1 cellular context compared by ENCODE assay signal in genomic region chr1:35886606-35887431, GRCh38.
A peak's percentile ranks its signal among the peaks of the same experiment; 100 is the strongest.
TF ChIP-seq lines count a peak whose summit lies in the region.

No MANE protein-coding gene starts in this region.

TF ChIP-seq in HepG2, 621 proteins besides CTCF, POLR2A, EP300 and RAD21:
- TF ChIP-seq ZNF629 (CRISPR knock-in tag; conservative IDR thresholded peaks at IDR 0.05), result 0 out of 2 replicates have a peak, but pooled peaks have one; percentile 27
- TF ChIP-seq RXRA (CRISPR knock-in tag; IDR thresholded peaks at IDR 0.05), result peak; percentile 42; the same call in 1 of the 2 replicates
- TF ChIP-seq ZNF652 (CRISPR knock-in tag; IDR thresholded peaks at IDR 0.05; ENCODE audit: borderline replicate concordance, low read depth), result no peak
- TF ChIP-seq, protein P1, sequence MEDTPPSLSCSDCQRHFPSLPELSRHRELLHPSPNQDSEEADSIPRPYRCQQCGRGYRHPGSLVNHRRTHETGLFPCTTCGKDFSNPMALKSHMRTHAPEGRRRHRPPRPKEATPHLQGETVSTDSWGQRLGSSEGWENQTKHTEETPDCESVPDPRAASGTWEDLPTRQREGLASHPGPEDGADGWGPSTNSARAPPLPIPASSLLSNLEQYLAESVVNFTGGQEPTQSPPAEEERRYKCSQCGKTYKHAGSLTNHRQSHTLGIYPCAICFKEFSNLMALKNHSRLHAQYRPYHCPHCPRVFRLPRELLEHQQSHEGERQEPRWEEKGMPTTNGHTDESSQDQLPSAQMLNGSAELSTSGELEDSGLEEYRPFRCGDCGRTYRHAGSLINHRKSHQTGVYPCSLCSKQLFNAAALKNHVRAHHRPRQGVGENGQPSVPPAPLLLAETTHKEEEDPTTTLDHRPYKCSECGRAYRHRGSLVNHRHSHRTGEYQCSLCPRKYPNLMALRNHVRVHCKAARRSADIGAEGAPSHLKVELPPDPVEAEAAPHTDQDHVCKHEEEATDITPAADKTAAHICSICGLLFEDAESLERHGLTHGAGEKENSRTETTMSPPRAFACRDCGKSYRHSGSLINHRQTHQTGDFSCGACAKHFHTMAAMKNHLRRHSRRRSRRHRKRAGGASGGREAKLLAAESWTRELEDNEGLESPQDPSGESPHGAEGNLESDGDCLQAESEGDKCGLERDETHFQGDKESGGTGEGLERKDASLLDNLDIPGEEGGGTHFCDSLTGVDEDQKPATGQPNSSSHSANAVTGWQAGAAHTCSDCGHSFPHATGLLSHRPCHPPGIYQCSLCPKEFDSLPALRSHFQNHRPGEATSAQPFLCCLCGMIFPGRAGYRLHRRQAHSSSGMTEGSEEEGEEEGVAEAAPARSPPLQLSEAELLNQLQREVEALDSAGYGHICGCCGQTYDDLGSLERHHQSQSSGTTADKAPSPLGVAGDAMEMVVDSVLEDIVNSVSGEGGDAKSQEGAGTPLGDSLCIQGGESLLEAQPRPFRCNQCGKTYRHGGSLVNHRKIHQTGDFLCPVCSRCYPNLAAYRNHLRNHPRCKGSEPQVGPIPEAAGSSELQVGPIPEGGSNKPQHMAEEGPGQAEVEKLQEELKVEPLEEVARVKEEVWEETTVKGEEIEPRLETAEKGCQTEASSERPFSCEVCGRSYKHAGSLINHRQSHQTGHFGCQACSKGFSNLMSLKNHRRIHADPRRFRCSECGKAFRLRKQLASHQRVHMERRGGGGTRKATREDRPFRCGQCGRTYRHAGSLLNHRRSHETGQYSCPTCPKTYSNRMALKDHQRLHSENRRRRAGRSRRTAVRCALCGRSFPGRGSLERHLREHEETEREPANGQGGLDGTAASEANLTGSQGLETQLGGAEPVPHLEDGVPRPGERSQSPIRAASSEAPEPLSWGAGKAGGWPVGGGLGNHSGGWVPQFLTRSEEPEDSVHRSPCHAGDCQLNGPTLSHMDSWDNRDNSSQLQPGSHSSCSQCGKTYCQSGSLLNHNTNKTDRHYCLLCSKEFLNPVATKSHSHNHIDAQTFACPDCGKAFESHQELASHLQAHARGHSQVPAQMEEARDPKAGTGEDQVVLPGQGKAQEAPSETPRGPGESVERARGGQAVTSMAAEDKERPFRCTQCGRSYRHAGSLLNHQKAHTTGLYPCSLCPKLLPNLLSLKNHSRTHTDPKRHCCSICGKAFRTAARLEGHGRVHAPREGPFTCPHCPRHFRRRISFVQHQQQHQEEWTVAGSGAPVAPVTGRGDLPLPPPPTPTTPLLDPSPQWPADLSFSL (CRISPR knock-in tag; IDR thresholded peaks at IDR 0.05), result peak; percentile 12; the same call in 1 of the 2 replicates
- TF ChIP-seq, protein P2, sequence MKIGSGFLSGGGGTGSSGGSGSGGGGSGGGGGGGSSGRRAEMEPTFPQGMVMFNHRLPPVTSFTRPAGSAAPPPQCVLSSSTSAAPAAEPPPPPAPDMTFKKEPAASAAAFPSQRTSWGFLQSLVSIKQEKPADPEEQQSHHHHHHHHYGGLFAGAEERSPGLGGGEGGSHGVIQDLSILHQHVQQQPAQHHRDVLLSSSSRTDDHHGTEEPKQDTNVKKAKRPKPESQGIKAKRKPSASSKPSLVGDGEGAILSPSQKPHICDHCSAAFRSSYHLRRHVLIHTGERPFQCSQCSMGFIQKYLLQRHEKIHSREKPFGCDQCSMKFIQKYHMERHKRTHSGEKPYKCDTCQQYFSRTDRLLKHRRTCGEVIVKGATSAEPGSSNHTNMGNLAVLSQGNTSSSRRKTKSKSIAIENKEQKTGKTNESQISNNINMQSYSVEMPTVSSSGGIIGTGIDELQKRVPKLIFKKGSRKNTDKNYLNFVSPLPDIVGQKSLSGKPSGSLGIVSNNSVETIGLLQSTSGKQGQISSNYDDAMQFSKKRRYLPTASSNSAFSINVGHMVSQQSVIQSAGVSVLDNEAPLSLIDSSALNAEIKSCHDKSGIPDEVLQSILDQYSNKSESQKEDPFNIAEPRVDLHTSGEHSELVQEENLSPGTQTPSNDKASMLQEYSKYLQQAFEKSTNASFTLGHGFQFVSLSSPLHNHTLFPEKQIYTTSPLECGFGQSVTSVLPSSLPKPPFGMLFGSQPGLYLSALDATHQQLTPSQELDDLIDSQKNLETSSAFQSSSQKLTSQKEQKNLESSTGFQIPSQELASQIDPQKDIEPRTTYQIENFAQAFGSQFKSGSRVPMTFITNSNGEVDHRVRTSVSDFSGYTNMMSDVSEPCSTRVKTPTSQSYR (CRISPR knock-in tag; IDR thresholded peaks at IDR 0.05; ENCODE audit: borderline replicate concordance), result peak; percentile 21; the same call in 1 of the 2 replicates
- no peak for TF ChIP-seq ZNF260 (CRISPR knock-in tag; IDR thresholded peaks at IDR 0.05; ENCODE audit: borderline replicate concordance, low read depth)
- no peak for TF ChIP-seq ZNF746 (CRISPR knock-in tag; IDR thresholded peaks at IDR 0.05)
- TF ChIP-seq KAT2B (IDR thresholded peaks at IDR 0.05; ENCODE audit: borderline replicate concordance, low read depth, low read length), result no peak
- TF ChIP-seq, protein P3, sequence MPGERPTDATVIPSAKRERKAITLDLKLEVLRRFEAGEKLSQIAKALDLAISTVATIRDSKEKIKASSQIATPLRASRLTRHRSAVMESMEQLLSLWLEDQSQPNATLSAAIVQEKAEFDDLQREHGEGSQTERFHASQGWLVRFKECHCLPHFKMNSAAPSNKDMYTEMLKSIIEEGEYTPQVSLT (CRISPR knock-in tag; IDR thresholded peaks at IDR 0.05; ENCODE audit: borderline replicate concordance, low read depth), result no peak
- TF ChIP-seq RARA (CRISPR knock-in tag; IDR thresholded peaks at IDR 0.05), result peak; percentile 59
- TF ChIP-seq SETDB1 (CRISPR knock-in tag; IDR thresholded peaks at IDR 0.05; ENCODE audit: borderline replicate concordance), result no peak
